In genomic region chr21:27480841-27481261, GRCh38 we compare ENCODE assay signal across 15 cellular contexts.
DNase-seq lines count a peak whose midpoint lies in the region; ATAC-seq and TF ChIP-seq lines count a peak whose summit lies in the region.
"Had no signal": no experiment of that assay in that cellular context is flagged by ENCODE, and none has a peak within 500 bp of the region (broad histone marks: within the 10 kb centered on the region; RNA-seq: fewer than 3 reads in every experiment).

No MANE protein-coding gene starts in this region.

- H3K27me3 Mint-ChIP-seq in GM23338 (ENCODE audit: insufficient read depth, low read depth, poor library complexity) (no peaks in the 10 kb centered on the region), natural killer cell (ENCODE audit: low read depth in 2 of 2) (no peaks in the 10 kb centered on the region)

- H3K9ac ChIP-seq in PC-3 (ENCODE audit: low read length) = no peak overlapping the region

- ATAC-seq in GM23338 (no peak), PC-3 (peak; percentile 61), esophagus mucosa (peak; percentile 58), natural killer cell (no peak), HG03025 (IDR thresholded peaks at IDR 0.05; ENCODE audit: low FRiP score, unreplicated experiment) (no peak)
- ATAC-seq: CD8-positive, alpha-beta T cell; left ventricle myocardium superior had no signal

- H3K4me2 ChIP-seq in GM23338 (no peak overlapping the region), PC-3 (ENCODE audit: low read length) (no peak overlapping the region)

- no peak for TF ChIP-seq CTCF in GM23338 (conservative IDR thresholded peaks at IDR 0.05; ENCODE audit: low read depth in 2 of 2)
- no peak for TF ChIP-seq CTCF in PC-3 (conservative IDR thresholded peaks at IDR 0.05; ENCODE audit: low read depth, low read length)
- TF ChIP-seq CTCF in retinal pigment epithelial cell (conservative IDR thresholded peaks at IDR 0.05; ENCODE audit: low read depth, low read length) = no peak
- no peak for TF ChIP-seq CTCF in natural killer cell (IDR thresholded peaks at IDR 0.05)

- H3K27ac Mint-ChIP-seq in GM23338 (no peak overlapping the region), natural killer cell (no peak overlapping the region)
- H3K27ac Mint-ChIP-seq: CD8-positive, alpha-beta T cell had no signal

- CTCF ChIA-PET in PC-3 (lab: Charles Lee) = interaction anchor here (0.7 kb wide), 1 partner anchor 1429 kb away, joined by 3 read pairs; no protein-coding TSS in a partner anchor

- no peaks in the 10 kb centered on the region; the same call in 2 of the 3 replicates for H3K36me3 Mint-ChIP-seq in GM23338 (ENCODE audit: low read depth)
- H3K36me3 Mint-ChIP-seq in natural killer cell = no peaks in the 10 kb centered on the region
- H3K36me3 Mint-ChIP-seq: CD8-positive, alpha-beta T cell had no signal

- H2AFZ ChIP-seq in GM23338 = peak overlapping the region; percentile 30; the same call in 1 of the 2 replicates
- no peak overlapping the region for H2AFZ ChIP-seq in PC-3 (ENCODE audit: low read length)

- 0 out of 2 replicates have a peak, but pooled peaks cover 5% of the 10 kb centered on the region for H3K9me3 ChIP-seq in PC-3 (ENCODE audit: low read length)

- POLR2A ChIA-PET in PC-3 (lab: Charles Lee; ENCODE audit: unreplicated experiment) = no interaction called here

- H4K20me1 ChIP-seq in GM23338 (replicated peaks; ENCODE audit: insufficient read depth) (no peaks in the 10 kb centered on the region), PC-3 (ENCODE audit: low read length) (no peaks in the 10 kb centered on the region)

- no peaks in the 10 kb centered on the region for H3K79me2 ChIP-seq in GM23338 (replicated peaks; ENCODE audit: insufficient read depth)
- H3K79me2 ChIP-seq in PC-3 (ENCODE audit: low read length) = no peaks in the 10 kb centered on the region

- H3F3A ChIP-seq in GM23338 (replicated peaks; ENCODE audit: low read depth) = no peaks in the 10 kb centered on the region
- no peaks in the 10 kb centered on the region for H3F3A ChIP-seq in PC-3 (ENCODE audit: low read length, unreplicated experiment)

- peaks cover 4% of the 10 kb centered on the region; the same call in 2 of the 3 replicates for H3K9me3 Mint-ChIP-seq in GM23338
- peaks cover 3 to 7% of the 10 kb centered on the region in 2 donors for H3K9me3 Mint-ChIP-seq in natural killer cell

- H3K9me2 ChIP-seq in GM23338 (ENCODE audit: insufficient read depth) = peaks cover 7% of the 10 kb centered on the region; the same call in 1 of the 2 replicates
- H3K9me2 ChIP-seq in PC-3 (replicated peaks; ENCODE audit: low read length) = no peaks in the 10 kb centered on the region

- BruUV-seq in PC-3 (replicated peaks; lab: Mats Ljungman, UMichigan) = no TSS peak

- H3K27me3 ChIP-seq in GM23338 (ENCODE audit: insufficient read depth) (no peaks in the 10 kb centered on the region), PC-3 (ENCODE audit: low read length) (no peaks in the 10 kb centered on the region)

- H3K4me3 ChIP-seq in GM23338 (no peak overlapping the region), PC-3 (ENCODE audit: low read length) (no peak overlapping the region), retinal pigment epithelial cell (ENCODE audit: low read length) (no peak overlapping the region)
- H3K4me3 ChIP-seq: dorsolateral prefrontal cortex, SK-N-MC had no signal

- intact Hi-C loops in PC-3 (cut with micrococcal nuclease) (no loop called here), natural killer cell (cut with micrococcal nuclease) (no loop called here)

- H3K36me3 ChIP-seq in GM23338 (ENCODE audit: insufficient read depth) (no peaks in the 10 kb centered on the region), PC-3 (ENCODE audit: low read depth, low read length) (no peaks in the 10 kb centered on the region)

- DNase-seq in GM23338 (ENCODE audit: low spot score) (no peak), PC-3 (peak; percentile 17), retinal pigment epithelial cell (ENCODE audit: low read depth) (peak; percentile 16), NCI-H146 treated with DMSO at 0.1 percent for 48 hours (lab: John Stamatoyannopoulos, UW; ENCODE audit: unreplicated experiment) (no peak), natural killer cell (no peak)
- DNase-seq in stimulated activated CD4-positive, alpha-beta T cell treated with anti-CD3 and anti-CD28 coated beads, Interleukin-4, amount 100 ng/mL, for 24 hours = no peak
- DNase-seq: amniotic stem cell; CD8-positive, alpha-beta T cell; dorsolateral prefrontal cortex; left ventricle myocardium superior; NCI-H2107; nucleus accumbens had no signal

- H3K4me3 Mint-ChIP-seq in GM23338 = no peak overlapping the region
- H3K4me3 Mint-ChIP-seq in natural killer cell = no peak overlapping the region
- H3K4me3 Mint-ChIP-seq: CD8-positive, alpha-beta T cell had no signal

- H3K4me1 Mint-ChIP-seq in GM23338 (peaks cover 3% of the 10 kb centered on the region; the same call in 1 of the 3 replicates), natural killer cell (no peaks in the 10 kb centered on the region)

- H3K4me1 ChIP-seq in GM23338 (ENCODE audit: insufficient read depth) (no peaks in the 10 kb centered on the region), PC-3 (ENCODE audit: insufficient read depth, low read length) (no peaks in the 10 kb centered on the region)

- H3K27ac ChIP-seq in GM23338 (ENCODE audit: low read depth) (no peak overlapping the region), PC-3 (ENCODE audit: low read length) (no peak overlapping the region)
- H3K27ac ChIP-seq: dorsolateral prefrontal cortex, SK-N-MC had no signal

TF ChIP-seq in GM23338, 12 proteins besides CTCF, POLR2A, EP300 and RAD21 (continues in another document):
- no peak for TF ChIP-seq ETS1 (IDR thresholded peaks at IDR 0.05)
- TF ChIP-seq ZNF462 (CRISPR knock-in tag; IDR thresholded peaks at IDR 0.05) = no peak

Comparison
In these comparisons a context has a peak if more than half of its experiments do, and no peak if none do; other contexts are left out.
1. ATAC-seq: peak in PC-3 (single experiment) and esophagus mucosa (single experiment); none in GM23338 (single experiment), natural killer cell (0 of 3) and HG03025 (single experiment).
2. DNase-seq: peak in PC-3 (single experiment) and retinal pigment epithelial cell (single experiment); none in GM23338 (single experiment), stimulated activated CD4-positive, alpha-beta T cell treated with anti-CD3 and anti-CD28 coated beads, Interleukin-4, amount 100 ng/mL, for 24 hours (single experiment), NCI-H146 treated with DMSO at 0.1 percent for 48 hours (single experiment) and natural killer cell (single experiment).